ENCODE assay signal across 18 cellular contexts in the genomic region with DNA sequence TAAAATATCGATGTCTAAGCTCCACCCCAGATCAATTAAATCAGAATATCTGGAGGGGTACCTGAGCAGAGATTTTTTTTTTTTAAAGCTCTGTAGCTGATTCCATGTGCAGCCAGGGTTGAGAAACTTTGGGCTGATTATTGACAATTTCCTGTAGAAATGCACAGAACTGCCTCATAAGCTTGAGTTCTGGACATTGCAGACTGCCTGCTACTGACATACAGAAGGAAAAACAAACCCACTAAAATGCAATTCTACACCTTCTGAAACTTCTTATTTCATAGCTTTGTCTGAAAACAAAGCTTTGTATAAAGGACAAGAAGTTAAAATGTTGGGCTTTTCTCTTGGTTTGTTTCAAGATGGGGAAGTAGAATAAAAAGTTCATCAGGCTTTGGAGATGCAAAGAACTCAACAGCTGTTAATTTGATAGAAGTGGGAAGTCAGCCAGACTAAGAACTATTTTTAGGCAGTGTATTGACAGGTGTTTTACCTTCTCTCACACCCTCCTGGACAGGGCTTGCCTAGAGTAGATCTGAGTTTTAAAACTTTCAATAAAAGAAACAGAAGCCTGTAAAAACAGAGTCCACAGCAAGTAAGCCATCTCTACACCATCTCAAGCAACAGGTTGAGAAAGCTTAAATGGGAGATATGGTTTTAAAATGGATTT.
DNase-seq lines count a peak whose midpoint lies in the region; ATAC-seq, FAIRE-seq and TF ChIP-seq lines count a peak whose summit lies in the region.
"Had no signal": no experiment of that assay in that cellular context is flagged by ENCODE, and none has a peak within 500 bp of the region (broad histone marks: within the 10 kb centered on the region; RNA-seq: fewer than 3 reads in every experiment).

No MANE protein-coding gene starts in this region.

- H3K9me3 ChIP-seq in OCI-LY7 (ENCODE audit: low read length) = no peaks in the 10 kb centered on the region

- H3K79me2 ChIP-seq in OCI-LY7 (ENCODE audit: insufficient read depth, low read depth, low read length) = peaks cover 36% of the 10 kb centered on the region; the same call in 1 of the 2 replicates

- ATAC-seq in GM21423 (IDR thresholded peaks at IDR 0.05; ENCODE audit: unreplicated experiment) (peak; percentile 74), HG03066 (IDR thresholded peaks at IDR 0.05; ENCODE audit: low read depth, unreplicated experiment) (peak; percentile 81), HG03457 (IDR thresholded peaks at IDR 0.05; ENCODE audit: unreplicated experiment) (no peak)
- ATAC-seq: Panc1, T-helper 17 cell had no signal

- no peak for TF ChIP-seq CTCF in OCI-LY7 (conservative IDR thresholded peaks at IDR 0.05; ENCODE audit: low read length)

- H3K27ac ChIP-seq in OCI-LY7 (ENCODE audit: low read depth, low read length, poor library complexity, severe bottlenecking) = peak overlapping the region; percentile 67
- H3K27ac ChIP-seq: HL-60, skin epidermis had no signal

- H3K9me2 ChIP-seq in OCI-LY7 (ENCODE audit: insufficient read depth, low read length) = no peaks in the 10 kb centered on the region

- no peaks in the 10 kb centered on the region; the same call in 1 of the 2 replicates for H3K36me3 ChIP-seq in OCI-LY7 (ENCODE audit: insufficient read depth, low read length)
- H3K36me3 ChIP-seq: BE2C had no signal

- BruUV-seq in OCI-LY7 (replicated peaks; lab: Mats Ljungman, UMichigan) = no TSS peak

- H3K4me3 ChIP-seq in OCI-LY7 (ENCODE audit: low read depth, low read length, poor library complexity, severe bottlenecking) = peak overlapping the region; percentile 17
- H3K4me3 ChIP-seq: skin epidermis had no signal

- no peak overlapping the region for H2AFZ ChIP-seq in OCI-LY7 (ENCODE audit: low read length)

- intact Hi-C loops in OCI-LY7 (cut with micrococcal nuclease; ENCODE audit: unreplicated experiment) = no loop called here

- peak overlapping the region; percentile 70 for H3K4me2 ChIP-seq in OCI-LY7 (ENCODE audit: low read length)

- CTCF ChIA-PET in OCI-LY7 (lab: Charles Lee; ENCODE audit: unreplicated experiment) = interaction anchor here (1.3 kb wide), 1 partner anchor 10 kb away, joined by 3 read pairs; no protein-coding TSS in a partner anchor

- H3K4me1 ChIP-seq in OCI-LY7 (ENCODE audit: insufficient read depth, low read length, poor library complexity, severe bottlenecking) = peaks cover 31% of the 10 kb centered on the region
- H3K4me1 ChIP-seq: BE2C had no signal

- peak; percentile 73 for FAIRE-seq in GM18507 (lab: Jason Lieb, UNC)

- POLR2A ChIA-PET in OCI-LY7 (lab: Charles Lee) = interaction anchor here (0.7 to 1.9 kb wide), 8 partner anchors 9 to 40 kb away, joined by 3 to 10 read pairs (median 4); no protein-coding TSS in a partner anchor

- DNase-seq in GM18507 (ENCODE audit: extremely low spot score, insufficient read length, low read depth) = no peak
- peak; percentile 64 for DNase-seq in OCI-LY7 (ENCODE audit: low spot score)
- no peak for DNase-seq in NK-92 (lab: John Stamatoyannopoulos, UW; ENCODE audit: unreplicated experiment)
- no peak for DNase-seq in activated CD4-positive, CD25-positive, alpha-beta regulatory T cell (lab: John Stamatoyannopoulos, UW)
- no peak for DNase-seq in NCI-H2029 (lab: John Stamatoyannopoulos, UW)
- DNase-seq: activated CD4-positive, alpha-beta T cell treated with anti-CD3 and anti-CD28 coated beads, Interleukin-2, amount 50 U/mL, for 4 hours; activated effector memory CD4-positive, alpha-beta T cell treated with anti-CD3 and anti-CD28 coated beads, Interleukin-2, amount 50 U/mL, for 16 hours; BE2C; H9; NCI-H2171 treated with DMSO at 0.1 percent for 48 hours; occipital lobe; T-helper 17 cell had no signal

- no peaks in the 10 kb centered on the region for H4K20me1 ChIP-seq in OCI-LY7 (ENCODE audit: insufficient read depth, low read length)
